ENCODE assay signal across 25 cellular contexts in the genomic region with DNA sequence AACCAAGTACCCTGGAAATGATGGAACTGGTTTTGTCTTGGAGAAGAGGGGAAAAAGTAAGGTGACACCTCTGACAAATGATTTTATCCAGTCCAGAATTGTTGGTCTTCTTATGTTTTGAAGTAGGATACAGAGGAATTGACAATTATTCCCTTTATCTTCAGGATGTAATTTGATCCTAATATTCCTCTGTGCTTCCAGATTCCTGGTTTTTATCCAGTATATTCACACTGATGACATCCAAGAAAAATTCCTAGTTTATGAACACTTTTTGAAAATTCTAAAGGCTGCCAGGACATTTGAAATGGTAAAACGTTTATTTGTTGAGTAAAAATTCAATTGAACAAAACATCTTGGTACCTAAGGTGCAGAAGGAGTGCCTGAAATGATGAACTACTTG.
"Had no signal": no experiment of that assay in that cellular context is flagged by ENCODE, and none has a peak within 500 bp of the region (broad histone marks: within the 10 kb centered on the region; RNA-seq: fewer than 3 reads in every experiment).

No MANE protein-coding gene starts in this region.

- H3K27me3 Mint-ChIP-seq: type B pancreatic cell had no signal

- H3K27ac ChIP-seq: neutrophil, pancreas, prostate gland had no signal

- H3K9me3 Mint-ChIP-seq: central memory CD8-positive, alpha-beta T cell; stimulated activated effector memory CD8-positive, alpha-beta T cell treated with anti-CD3 and anti-CD28 coated beads, Interleukin-12 subunit alpha, Interleukin-12 subunit beta, amount 100 ng/mL, for 72 hours; type B pancreatic cell had no signal

- H3K4me1 Mint-ChIP-seq: nephron progenitor cell; stimulated activated effector memory CD8-positive, alpha-beta T cell treated with anti-CD3 and anti-CD28 coated beads, Interleukin-12 subunit alpha, Interleukin-12 subunit beta, amount 100 ng/mL, for 72 hours; WTC11 had no signal

- H3K4me3 Mint-ChIP-seq: activated CD8-positive, alpha-beta T cell treated with anti-CD3 and anti-CD28 coated beads for 36 hours; activated naive CD8-positive, alpha-beta T cell; central memory CD8-positive, alpha-beta T cell; nephron progenitor cell; stimulated activated effector memory CD8-positive, alpha-beta T cell treated with anti-CD3 and anti-CD28 coated beads, Interleukin-12 subunit alpha, Interleukin-12 subunit beta, amount 100 ng/mL, for 72 hours; stimulated activated naive CD8-positive, alpha-beta T cell treated with anti-CD3 and anti-CD28 coated beads, Interleukin-15, Interleukin-2, amounts not matched to agents 100 ng/mL and 50 ng/mL, for 24 hours; WTC11 had no signal

- H3K27ac Mint-ChIP-seq: activated CD8-positive, alpha-beta T cell treated with anti-CD3 and anti-CD28 coated beads for 36 hours; activated naive CD8-positive, alpha-beta T cell; nephron progenitor cell; stimulated activated effector memory CD8-positive, alpha-beta T cell treated with anti-CD3 and anti-CD28 coated beads, Interleukin-12 subunit alpha, Interleukin-12 subunit beta, amount 100 ng/mL, for 72 hours; stimulated activated naive CD8-positive, alpha-beta T cell treated with anti-CD3 and anti-CD28 coated beads, Interleukin-15, Interleukin-2, amounts not matched to agents 100 ng/mL and 50 ng/mL, for 24 hours; type B pancreatic cell; WTC11 had no signal

- H3K36me3 Mint-ChIP-seq: stimulated activated effector memory CD8-positive, alpha-beta T cell treated with anti-CD3 and anti-CD28 coated beads, Interleukin-12 subunit alpha, Interleukin-12 subunit beta, amount 100 ng/mL, for 72 hours; type B pancreatic cell had no signal

- DNase-seq: activated CD4-positive, alpha-beta T cell treated with anti-CD3 and anti-CD28 coated beads for 1 hour; activated CD4-positive, alpha-beta T cell treated with anti-CD3 and anti-CD28 coated beads, Interleukin-2, amount 50 U/mL, for 1 hour; activated CD8-positive, alpha-beta T cell treated with anti-CD3 and anti-CD28 coated beads for 36 hours; activated naive CD4-positive, alpha-beta T cell treated with Interleukin-2 at 50 U/mL for 16 hours; activated T-cell treated with anti-CD3 and anti-CD28 coated beads, Interleukin-2, amount 50 U/mL, for 72 hours; anterior cingulate cortex; effector CD8-positive, alpha-beta T cell; left colon; mammary epithelial cell; nephron progenitor cell; pancreas; retina; small intestine; stimulated activated CD4-positive, alpha-beta T cell treated with anti-CD3 and anti-CD28 coated beads, Interleukin-4, amount 100 ng/mL, for 24 hours; T-helper 2 cell; uterus had no signal

- ATAC-seq: activated CD8-positive, alpha-beta T cell treated with anti-CD3 and anti-CD28 coated beads for 36 hours; activated T-cell treated with anti-CD3 and anti-CD28 coated beads, Interleukin-2, amount 50 U/mL, for 72 hours; left colon; pancreas; sciatic nerve; stimulated activated effector memory CD8-positive, alpha-beta T cell treated with anti-CD3 and anti-CD28 coated beads, Interleukin-12 subunit alpha, Interleukin-12 subunit beta, amount 100 ng/mL, for 72 hours; WTC11 had no signal

- H3K4me3 ChIP-seq: pancreas, prostate gland had no signal
